ENCODE assay signal across 9 cellular contexts in genomic region chr15:92394327-92395175, GRCh38. TPM values are rescaled to one million over a fixed set of nuclear protein-coding genes. Genes with fewer than 3 reads are reported as not detected.
DNase-seq lines count a peak whose midpoint lies in the region; TF ChIP-seq lines count a peak whose summit lies in the region.
"Had no signal": no experiment of that assay in that cellular context is flagged by ENCODE, and none has a peak within 500 bp of the region (broad histone marks: within the 10 kb centered on the region; RNA-seq: fewer than 3 reads in every experiment).

No MANE protein-coding gene starts in this region.

- H4K20me1 ChIP-seq in neural progenitor cell (ENCODE audit: low read depth): peaks cover 25% of the 10 kb centered on the region

- peak overlapping the region; percentile 29 to 38 (median 32) for H3K4me3 ChIP-seq in esophagus muscularis mucosa
- H3K4me3 ChIP-seq in neural progenitor cell: peak overlapping the region; percentile 88

- 4% methylated on average over 30 of the region's 82 CpGs for WGBS in esophagus muscularis mucosa

- TF ChIP-seq CTCF in esophagus muscularis mucosa (IDR thresholded peaks at IDR 0.05) (no peak), neural progenitor cell (IDR thresholded peaks at IDR 0.05) (peak; percentile 4)

- no peaks in the 10 kb centered on the region for H3K9me3 Mint-ChIP-seq in neural progenitor cell
- no peaks in the 10 kb centered on the region for H3K9me3 Mint-ChIP-seq in activated naive CD4-positive, alpha-beta T cell treated with anti-CD3 and anti-CD28 coated beads for 36 hours

- intact Hi-C loops in esophagus muscularis mucosa (cut with DNase I): no loop called here
- intact Hi-C loops in activated naive CD4-positive, alpha-beta T cell treated with anti-CD3 and anti-CD28 coated beads for 36 hours (cut with micrococcal nuclease): no loop called here

- peaks cover 0 to 21% (median 19%) of the 10 kb centered on the region in 4 donors for H3K4me1 ChIP-seq in esophagus muscularis mucosa
- peaks cover 26% of the 10 kb centered on the region for H3K4me1 ChIP-seq in neural progenitor cell

- no peak for TF ChIP-seq EP300 in esophagus muscularis mucosa (IDR thresholded peaks at IDR 0.05)

- H3K27ac ChIP-seq in esophagus muscularis mucosa (replicated peaks in 1 of 4) (no peak overlapping the region), neural progenitor cell (no peak overlapping the region)

- peaks cover 7% of the 10 kb centered on the region for H3K27me3 Mint-ChIP-seq in neural progenitor cell (ENCODE audit: insufficient read depth, low read depth)
- H3K27me3 Mint-ChIP-seq in activated naive CD4-positive, alpha-beta T cell treated with anti-CD3 and anti-CD28 coated beads for 36 hours (ENCODE audit: low read depth): peaks cover 58% of the 10 kb centered on the region

- peak overlapping the region; percentile 97 for H3K4me3 Mint-ChIP-seq in neural progenitor cell
- H3K4me3 Mint-ChIP-seq in activated naive CD4-positive, alpha-beta T cell treated with anti-CD3 and anti-CD28 coated beads for 36 hours: no peak overlapping the region

- peaks cover 34% of the 10 kb centered on the region for H3K4me1 Mint-ChIP-seq in neural progenitor cell
- peaks cover 7% of the 10 kb centered on the region for H3K4me1 Mint-ChIP-seq in activated naive CD4-positive, alpha-beta T cell treated with anti-CD3 and anti-CD28 coated beads for 36 hours (ENCODE audit: low read depth)

- H3K9me3 ChIP-seq in esophagus muscularis mucosa: no peaks in the 10 kb centered on the region
- no peaks in the 10 kb centered on the region for H3K9me3 ChIP-seq in neural progenitor cell (ENCODE audit: low read depth)

- H3K79me2 ChIP-seq in neural progenitor cell (ENCODE audit: low read depth): peaks cover 35% of the 10 kb centered on the region

- peaks cover 23% of the 10 kb centered on the region for H3F3A ChIP-seq in neural progenitor cell (ENCODE audit: low read depth)

- H3K36me3 ChIP-seq in esophagus muscularis mucosa (no peaks in the 10 kb centered on the region), neural progenitor cell (no peaks in the 10 kb centered on the region)

- TF ChIP-seq POLR2A in esophagus muscularis mucosa (IDR thresholded peaks at IDR 0.05; ENCODE audit: low read depth): no peak

- CTCF ChIA-PET in activated naive CD4-positive, alpha-beta T cell treated with anti-CD3 and anti-CD28 coated beads for 36 hours (lab: Charles Lee): interaction anchor here (1.1 kb wide), 1 partner anchor 320 kb away, joined by 3 read pairs; no protein-coding TSS in a partner anchor

- H3K27me3 ChIP-seq in esophagus muscularis mucosa (peaks cover 0 to 83% (median 18%) of the 10 kb centered on the region in 4 donors), neural progenitor cell (peaks cover 64% of the 10 kb centered on the region)

- no peak overlapping the region for H3K9ac ChIP-seq in neural progenitor cell

- in situ Hi-C loops in KBM-7 (cut with MboI; ENCODE audit: low pct_unique_long_range_greater_than_20kb, low sequenced_read_pairs): no loop called here

- DNase-seq in COLO668 (lab: John Stamatoyannopoulos, UW; ENCODE audit: unreplicated experiment): peak; percentile 10
- peak; percentile 39 for DNase-seq in NCI-H2171 treated with DMSO at 0.1 percent for 48 hours (lab: John Stamatoyannopoulos, UW)
- DNase-seq in esophagus muscularis mucosa (ENCODE audit: extremely low spot score): no peak
- peak; percentile 74 for DNase-seq in neural progenitor cell (ENCODE audit: low spot score)
- no peak for DNase-seq in NCI-H345 (lab: John Stamatoyannopoulos, UW)
- DNase-seq in activated naive CD4-positive, alpha-beta T cell treated with anti-CD3 and anti-CD28 coated beads for 36 hours: no peak
- DNase-seq in KBM-7: no peak
- DNase-seq in medulla oblongata (ENCODE audit: extremely low spot score): no peak
- DNase-seq: DND-41 had no signal

- peak overlapping the region; percentile 96 for H3K4me2 ChIP-seq in neural progenitor cell

- peak overlapping the region; percentile 91 for H2AFZ ChIP-seq in neural progenitor cell (replicated peaks)

- peak overlapping the region; percentile 92 for H3K27ac Mint-ChIP-seq in neural progenitor cell
- H3K27ac Mint-ChIP-seq in activated naive CD4-positive, alpha-beta T cell treated with anti-CD3 and anti-CD28 coated beads for 36 hours: no peak overlapping the region

- H3K36me3 Mint-ChIP-seq in neural progenitor cell: peaks cover 13% of the 10 kb centered on the region
- H3K36me3 Mint-ChIP-seq in activated naive CD4-positive, alpha-beta T cell treated with anti-CD3 and anti-CD28 coated beads for 36 hours (ENCODE audit: low read depth): no peaks in the 10 kb centered on the region

RNA-seq across cellular contexts. Expression of gene ST8SIA2, which starts 0.9 kb away (rescaled TPM):
- total RNA-seq in esophagus muscularis mucosa: under 1 TPM in 3 of 4 donors, not detected in 1; 0.13 to 0.57 (median 0.50) TPM
- 13.6 and 17.8 TPM in 2 replicates for total RNA-seq in neural progenitor cell (ENCODE audit: low replicate concordance)
- total RNA-seq in activated naive CD4-positive, alpha-beta T cell treated with anti-CD3 and anti-CD28 coated beads for 36 hours: not detected

Comparison
In these comparisons a context has a peak if more than half of its experiments do, and no peak if none do; other contexts are left out.
1. DNase-seq: peak in COLO668 (single experiment), NCI-H2171 treated with DMSO at 0.1 percent for 48 hours (single experiment) and neural progenitor cell (single experiment); none in esophagus muscularis mucosa (single experiment), NCI-H345 (single experiment), activated naive CD4-positive, alpha-beta T cell treated with anti-CD3 and anti-CD28 coated beads for 36 hours (single experiment), KBM-7 (single experiment) and medulla oblongata (single experiment).